Comparison of ENCODE assay signal across 10 cellular contexts in genomic region chr1:160399544-160400283, GRCh38. TPM values are rescaled to one million over a fixed set of nuclear protein-coding genes. Genes with fewer than 3 reads are reported as not detected.
DNase-seq lines count a peak whose midpoint lies in the region; ATAC-seq, FAIRE-seq and TF ChIP-seq lines count a peak whose summit lies in the region.
"Had no signal": no experiment of that assay in that cellular context is flagged by ENCODE, and none has a peak within 500 bp of the region (broad histone marks: within the 10 kb centered on the region; RNA-seq: fewer than 3 reads in every experiment).

No MANE protein-coding gene starts in this region.

- H3K9ac ChIP-seq in MM.1S (ENCODE audit: low read length) = no peak overlapping the region
- H3K9ac ChIP-seq in endocrine pancreas (ENCODE audit: control insufficient read depth, insufficient read depth, low read length) = peak overlapping the region; percentile 26

- CTCF ChIA-PET in AG04449 (lab: Yijun Ruan, JAX) = no interaction called here

- H3K9me3 ChIP-seq in MM.1S (replicated peaks; ENCODE audit: insufficient read depth, low read length) (no peaks in the 10 kb centered on the region), endocrine pancreas (ENCODE audit: control insufficient read depth, low read length) (no peaks in the 10 kb centered on the region)

- no peak overlapping the region for H2AFZ ChIP-seq in MM.1S (ENCODE audit: low read length)

- H3K27me3 ChIP-seq in MM.1S (replicated peaks; ENCODE audit: insufficient read depth, low read length) = no peaks in the 10 kb centered on the region
- H3K27me3 ChIP-seq in endocrine pancreas (ENCODE audit: control insufficient read depth, insufficient read depth, low read length) = peaks cover 7% of the 10 kb centered on the region

- no peaks in the 10 kb centered on the region for H3K9me2 ChIP-seq in MM.1S (replicated peaks; ENCODE audit: insufficient read depth, low read length)

- ATAC-seq in HG03045 (IDR thresholded peaks at IDR 0.05; ENCODE audit: unreplicated experiment) = no peak

- H3K79me2 ChIP-seq in MM.1S (ENCODE audit: low read length) = no peaks in the 10 kb centered on the region

- DNase-seq in AG04449 (ENCODE audit: low read depth, low spot score) = no peak
- peak; percentile 4 for DNase-seq in MM.1S
- DNase-seq in nephron progenitor cell = no peak
- DNase-seq in NCI-H345 (lab: John Stamatoyannopoulos, UW) = no peak
- DNase-seq in frontal cortex (ENCODE audit: low spot score in 2 of 2) = no peak
- no peak for DNase-seq in GDM1 (lab: John Stamatoyannopoulos, UW)

- H3F3A ChIP-seq in MM.1S (ENCODE audit: insufficient read depth, low read length) = no peaks in the 10 kb centered on the region

- H3K4me1 Mint-ChIP-seq in nephron progenitor cell = peaks cover 60% of the 10 kb centered on the region

- H3K36me3 ChIP-seq in MM.1S (replicated peaks; ENCODE audit: insufficient read depth, low read length) (no peaks in the 10 kb centered on the region), endocrine pancreas (ENCODE audit: control insufficient read depth, insufficient read depth, low read length) (no peaks in the 10 kb centered on the region)

- H3K4me3 Mint-ChIP-seq in nephron progenitor cell = peak overlapping the region; percentile 79

- H3K4me1 ChIP-seq in MM.1S (ENCODE audit: low read length) (no peaks in the 10 kb centered on the region), endocrine pancreas (ENCODE audit: control insufficient read depth, insufficient read depth, low read length) (no peaks in the 10 kb centered on the region)

- POLR2A ChIA-PET in AG04449 (lab: Yijun Ruan, JAX) = no interaction called here

- TF ChIP-seq CTCF in AG04449 (IDR thresholded peaks at IDR 0.05; ENCODE audit: insufficient read depth, low read length, missing control alignments) = no peak
- TF ChIP-seq CTCF in MM.1S (IDR thresholded peaks at IDR 0.05; ENCODE audit: low read length) = no peak
- TF ChIP-seq CTCF in nephron progenitor cell (IDR thresholded peaks at IDR 0.05) = no peak

- no peaks in the 10 kb centered on the region for H3K27me3 Mint-ChIP-seq in nephron progenitor cell (ENCODE audit: low read depth, poor library complexity)

- H3K9me3 Mint-ChIP-seq in nephron progenitor cell = no peaks in the 10 kb centered on the region

- H3K27ac Mint-ChIP-seq in nephron progenitor cell = no peak overlapping the region

- no peaks in the 10 kb centered on the region for H3K36me3 Mint-ChIP-seq in nephron progenitor cell (ENCODE audit: low read depth)

- no peak for FAIRE-seq in frontal cortex (lab: Jason Lieb, UNC)

- peak overlapping the region; percentile 61 for H3K4me3 ChIP-seq in AG04449 (ENCODE audit: low read depth, low read length)
- H3K4me3 ChIP-seq in MM.1S (ENCODE audit: low read length) = no peak overlapping the region
- no peak overlapping the region for H3K4me3 ChIP-seq in endocrine pancreas (ENCODE audit: control insufficient read depth, insufficient read depth, low read length)

- H4K20me1 ChIP-seq in MM.1S (ENCODE audit: insufficient read depth, low read length) = no peaks in the 10 kb centered on the region

- no peak overlapping the region for H3K27ac ChIP-seq in MM.1S (ENCODE audit: low read length)

- H3K4me2 ChIP-seq in MM.1S (ENCODE audit: low read depth, low read length) = 0 out of 2 replicates have a peak overlapping the region, but pooled peaks have one; percentile 15

RNA-seq across cellular contexts. Expression of gene VANGL2, which starts 0.7 kb away (rescaled TPM):
- 11.0 TPM for total RNA-seq in frontal cortex

RNA-seq across cellular contexts. Expression of gene NHLH1, which starts 32.8 kb away (rescaled TPM):
- 0.41 TPM for total RNA-seq in frontal cortex
- total RNA-seq: Daoy, SK-MEL-5 had no signal

RNA-seq across cellular contexts. Expression of gene NCSTN, which starts 56.5 kb away (rescaled TPM):
- 24.5 TPM for total RNA-seq in frontal cortex

RNA-seq across cellular contexts. Expression of gene COPA, which starts 56.7 kb away (rescaled TPM):
- 161 TPM for total RNA-seq in frontal cortex
